In genomic region chr19:4007836-4008539, GRCh38 we compare ENCODE assay signal across 8 cellular contexts. TPM values are rescaled to one million over a fixed set of nuclear protein-coding genes. Genes with fewer than 3 reads are reported as not detected.
A peak's percentile ranks its signal among the peaks of the same experiment; 100 is the strongest.
DNase-seq lines count a peak whose midpoint lies in the region; ATAC-seq and TF ChIP-seq lines count a peak whose summit lies in the region.

No MANE protein-coding gene starts in this region.

- H3K36me3 ChIP-seq in BJ (ENCODE audit: control insufficient read depth, insufficient read depth, low read length): peaks cover 3% of the 10 kb centered on the region; the same call in 1 of the 2 replicates
- H3K36me3 ChIP-seq in MM.1S (replicated peaks; ENCODE audit: insufficient read depth, low read length): no peaks in the 10 kb centered on the region; the same call in 1 of the 2 replicates
- H3K36me3 ChIP-seq in ascending aorta: peaks cover 4% of the 10 kb centered on the region in 2 donors

- no peak for TF ChIP-seq CTCF in BJ (IDR thresholded peaks at IDR 0.05; ENCODE audit: insufficient read depth, low read depth, low read length)
- TF ChIP-seq CTCF in MM.1S (IDR thresholded peaks at IDR 0.05; ENCODE audit: low read length): no peak
- TF ChIP-seq CTCF in ascending aorta (IDR thresholded peaks at IDR 0.05): no peak

- H3K4me3 ChIP-seq in BJ (ENCODE audit: low read depth, low read length) (peak overlapping the region; percentile 87), MM.1S (ENCODE audit: low read length) (peak overlapping the region; percentile 85), ascending aorta (peak overlapping the region; percentile 95 to 96)

- no peaks in the 10 kb centered on the region for H3K9me2 ChIP-seq in MM.1S (replicated peaks; ENCODE audit: insufficient read depth, low read length)

- H3K9ac ChIP-seq in MM.1S (ENCODE audit: low read length): peak overlapping the region; percentile 78

- intact Hi-C loops in ascending aorta (cut with DNase I): loop anchor here (1.0 to 2.0 kb wide), 5 partner anchors 18 to 245 kb away; partner anchors contain the start of genes DAPK3, EEF2, MRPL54 and ZBTB7A

- peak; percentile 10 for ATAC-seq in GM19351 (IDR thresholded peaks at IDR 0.05; ENCODE audit: unreplicated experiment)

- CTCF ChIA-PET in BJ (lab: Yijun Ruan, JAX): interaction anchor here (4.1 kb wide), 1 partner anchor 19 kb away, joined by 27 read pairs; no protein-coding TSS in a partner anchor

- peak overlapping the region; percentile 52; the same call in 1 of the 2 replicates for H2AFZ ChIP-seq in MM.1S (ENCODE audit: low read length)

- no peak for DNase-seq in BJ (ENCODE audit: low read depth)
- peak; percentile 29 for DNase-seq in MM.1S
- DNase-seq in ascending aorta (ENCODE audit: low spot score in 2 of 2): no peak
- DNase-seq in iPS-NIHi11 (ENCODE audit: low spot score): peak; percentile 40
- peak; percentile 45 to 46 for DNase-seq in stimulated activated CD4-positive, alpha-beta T cell treated with anti-CD3 and anti-CD28 coated beads, Interleukin-2, amount 100 ng/mL, for 24 hours
- DNase-seq in 8988T: no peak
- DNase-seq in SHP77 (lab: John Stamatoyannopoulos, UW): no peak

- H3K27ac ChIP-seq in MM.1S (ENCODE audit: low read length) (no peak overlapping the region), ascending aorta (peak overlapping the region; percentile 66 to 67)

- H3K79me2 ChIP-seq in MM.1S (ENCODE audit: low read length): peaks cover 48% of the 10 kb centered on the region

- POLR2A ChIA-PET in BJ (lab: Charles Lee): interaction anchor here (0.6 to 2.4 kb wide), 3 partner anchors 23 to 305 kb away, joined by 7 to 21 read pairs (median 7); partner anchors contain the start of gene EEF2

- H3K4me2 ChIP-seq in MM.1S (ENCODE audit: low read depth, low read length): peak overlapping the region; percentile 89

- H3F3A ChIP-seq in MM.1S (ENCODE audit: insufficient read depth, low read length): peaks cover 4% of the 10 kb centered on the region; the same call in 1 of the 2 replicates

- no peaks in the 10 kb centered on the region for H3K27me3 ChIP-seq in BJ (ENCODE audit: control insufficient read depth, insufficient read depth, low read length)
- H3K27me3 ChIP-seq in MM.1S (replicated peaks; ENCODE audit: insufficient read depth, low read length): no peaks in the 10 kb centered on the region
- no peaks in the 10 kb centered on the region for H3K27me3 ChIP-seq in ascending aorta

- H4K20me1 ChIP-seq in MM.1S (ENCODE audit: insufficient read depth, low read length): no peaks in the 10 kb centered on the region

- peaks cover 8% of the 10 kb centered on the region for H3K4me1 ChIP-seq in MM.1S (ENCODE audit: low read length)
- peaks cover 5 to 29% of the 10 kb centered on the region in 2 donors for H3K4me1 ChIP-seq in ascending aorta

- H3K9me3 ChIP-seq in MM.1S (replicated peaks; ENCODE audit: insufficient read depth, low read length): no peaks in the 10 kb centered on the region
- no peaks in the 10 kb centered on the region for H3K9me3 ChIP-seq in ascending aorta

RNA-seq across cellular contexts. Expression of gene PIAS4, which starts 0.5 kb away (rescaled TPM):
- polyA plus RNA-seq in BJ (2011; rRNA removed): 10.9 and 18.2 TPM in 2 replicates
- polyA minus RNA-seq in BJ (2011; rRNA and poly(A)+ RNA removed): 10.9 and 14.0 TPM in 2 replicates
- total RNA-seq in ascending aorta: 30.8 TPM

RNA-seq across cellular contexts. Expression of gene EEF2, which starts 22.7 kb away (rescaled TPM):
- polyA plus RNA-seq in BJ (2011; rRNA removed): 1,661 and 2,469 TPM in 2 replicates
- polyA minus RNA-seq in BJ (2011; rRNA and poly(A)+ RNA removed): 1,581 and 1,890 TPM in 2 replicates
- total RNA-seq in ascending aorta: 1,544 TPM

RNA-seq across cellular contexts. Expression of gene DAPK3, which starts 37.1 kb away (rescaled TPM):
- polyA plus RNA-seq in BJ (2011; rRNA removed): 132 and 178 TPM in 2 replicates
- 95.0 and 99.1 TPM in 2 replicates for polyA minus RNA-seq in BJ (2011; rRNA and poly(A)+ RNA removed)
- 135 TPM for total RNA-seq in ascending aorta

RNA-seq across cellular contexts. Expression of gene ZBTB7A, which starts 58.7 kb away (rescaled TPM):
- 4.2 and 7.5 TPM in 2 replicates for polyA plus RNA-seq in BJ (2011; rRNA removed)
- 3.5 and 6.4 TPM in 2 replicates for polyA minus RNA-seq in BJ (2011; rRNA and poly(A)+ RNA removed)
- total RNA-seq in ascending aorta: 76.4 TPM

Comparison
In these comparisons a context has a peak if more than half of its experiments do, and no peak if none do; other contexts are left out.
1. DNase-seq: peak in MM.1S (single experiment), iPS-NIHi11 (single experiment) and stimulated activated CD4-positive, alpha-beta T cell treated with anti-CD3 and anti-CD28 coated beads, Interleukin-2, amount 100 ng/mL, for 24 hours (2 of 2); none in BJ (single experiment), ascending aorta (0 of 2), 8988T (single experiment) and SHP77 (0 of 2).
2. Peak in every context shown above with its lines, with median percentiles within 50 percentile points of each other: H3K4me3 ChIP-seq.